In genomic region chr5:123085638-123086286, GRCh38 we compare ENCODE assay signal across 19 cellular contexts. TPM values are rescaled to one million over a fixed set of nuclear protein-coding genes. Genes with fewer than 3 reads are reported as not detected.
DNase-seq lines count a peak whose midpoint lies in the region; ATAC-seq and TF ChIP-seq lines count a peak whose summit lies in the region.
"Had no signal": no experiment of that assay in that cellular context is flagged by ENCODE, and none has a peak within 500 bp of the region (broad histone marks: within the 10 kb centered on the region; RNA-seq: fewer than 3 reads in every experiment).

No MANE protein-coding gene starts in this region.

- peak; percentile 57 for DNase-seq in GM23338 (ENCODE audit: low spot score)
- peak; percentile 58 for DNase-seq in HuH-7.5 (ENCODE audit: low spot score)
- no peak for DNase-seq in neural progenitor cell (ENCODE audit: low spot score)
- no peak for DNase-seq in HK-2 (ENCODE audit: unreplicated experiment)
- DNase-seq in transverse colon = no peak
- no peak for DNase-seq in NCI-H1436 treated with DMSO at 0.1 percent for 48 hours (lab: John Stamatoyannopoulos, UW)
- no peak for DNase-seq in NCI-H2171 (lab: John Stamatoyannopoulos, UW)
- DNase-seq: CD8-positive, alpha-beta T cell; IMR-90; Karpas-422; NCI-H187 treated with DMSO at 0.1 percent for 48 hours; NCI-H446 treated with DMSO at 0.1 percent for 48 hours; NK-92 treated with Interleukin-12 subunit alpha and Interleukin-12 subunit beta, amount 100 ng/mL, for 24 hours; SHP77 treated with DMSO at 0.1 percent for 48 hours had no signal

- H3K4me3 ChIP-seq in GM23338 (peak overlapping the region; percentile 82), iPS-18c (ENCODE audit: insufficient read depth, low read depth, low read length) (peak overlapping the region; percentile 55), neural progenitor cell (peak overlapping the region; percentile 11), transverse colon (no peak overlapping the region)
- H3K4me3 ChIP-seq: BLaER1 had no signal

- H3K27me3 Mint-ChIP-seq in GM23338 (ENCODE audit: insufficient read depth, low read depth, poor library complexity) (peaks cover 78% of the 10 kb centered on the region), neural progenitor cell (ENCODE audit: insufficient read depth, low read depth) (peaks cover 56% of the 10 kb centered on the region)

- 36 to 41% methylated on average over 8 to 12 of the region's 12 CpGs for WGBS in transverse colon (ENCODE audit: low coverage in 1 of 2), 2 donors

- H3K36me3 ChIP-seq in GM23338 (ENCODE audit: insufficient read depth) = no peaks in the 10 kb centered on the region
- H3K36me3 ChIP-seq in neural progenitor cell = no peaks in the 10 kb centered on the region
- H3K36me3 ChIP-seq in transverse colon = no peaks in the 10 kb centered on the region
- H3K36me3 ChIP-seq: BLaER1 had no signal

- no peaks in the 10 kb centered on the region for H3K9me2 ChIP-seq in GM23338 (ENCODE audit: insufficient read depth)

- H3K9me3 Mint-ChIP-seq in GM23338 (peaks cover 3% of the 10 kb centered on the region; the same call in 2 of the 3 replicates), neural progenitor cell (no peaks in the 10 kb centered on the region)
- H3K9me3 Mint-ChIP-seq: CD8-positive, alpha-beta T cell had no signal

- no peak for TF ChIP-seq POLR2A in transverse colon (IDR thresholded peaks at IDR 0.05)

- H3K79me2 ChIP-seq in GM23338 (replicated peaks; ENCODE audit: insufficient read depth) (no peaks in the 10 kb centered on the region), neural progenitor cell (ENCODE audit: low read depth) (no peaks in the 10 kb centered on the region)

- H3F3A ChIP-seq in GM23338 (replicated peaks; ENCODE audit: low read depth) (no peaks in the 10 kb centered on the region), neural progenitor cell (ENCODE audit: low read depth) (no peaks in the 10 kb centered on the region)

- no peak overlapping the region for H3K9ac ChIP-seq in neural progenitor cell
- H3K9ac ChIP-seq: BLaER1 had no signal

- H3K36me3 Mint-ChIP-seq in GM23338 (ENCODE audit: low read depth) = no peaks in the 10 kb centered on the region; the same call in 2 of the 3 replicates
- H3K36me3 Mint-ChIP-seq in neural progenitor cell = no peaks in the 10 kb centered on the region
- H3K36me3 Mint-ChIP-seq: CD8-positive, alpha-beta T cell had no signal

- H3K4me1 ChIP-seq in GM23338 (ENCODE audit: insufficient read depth) (peaks cover 30% of the 10 kb centered on the region), neural progenitor cell (peaks cover 27% of the 10 kb centered on the region), transverse colon (peaks cover 0 to 29% (median 24%) of the 10 kb centered on the region in 4 donors)

- H4K20me1 ChIP-seq in GM23338 (replicated peaks; ENCODE audit: insufficient read depth) (peaks cover 9% of the 10 kb centered on the region; the same call in 1 of the 2 replicates), neural progenitor cell (ENCODE audit: low read depth) (peaks cover 53% of the 10 kb centered on the region)

- peak overlapping the region; percentile 98 for H3K4me2 ChIP-seq in GM23338
- H3K4me2 ChIP-seq in neural progenitor cell = peak overlapping the region; percentile 92
- H3K4me2 ChIP-seq: BLaER1 had no signal

- H3K4me1 Mint-ChIP-seq in GM23338 (peaks cover 37% of the 10 kb centered on the region), neural progenitor cell (peaks cover 41% of the 10 kb centered on the region)

- in situ Hi-C loops in transverse colon (cut with MboI; ENCODE audit: low pct_ligation_motif_present in 1 of 4, low pct_unique_long_range_greater_than_20kb in 1 of 4, low sequenced_read_pairs in 3 of 4) = no loop called here

- intact Hi-C loops in transverse colon (cut with DNase I; ENCODE audit: low total_unique reads) = no loop called here

- peak overlapping the region; percentile 78 for H3K4me3 Mint-ChIP-seq in GM23338
- peak overlapping the region; percentile 6 for H3K4me3 Mint-ChIP-seq in neural progenitor cell
- H3K4me3 Mint-ChIP-seq: CD8-positive, alpha-beta T cell had no signal

- peaks cover 97% of the 10 kb centered on the region for H3K27me3 ChIP-seq in GM23338 (ENCODE audit: insufficient read depth)
- peaks cover 100% of the 10 kb centered on the region for H3K27me3 ChIP-seq in neural progenitor cell
- H3K27me3 ChIP-seq in transverse colon = peaks cover 97% of the 10 kb centered on the region

- ATAC-seq in GM23338 = no peak
- ATAC-seq: CD8-positive, alpha-beta T cell; HCT116 had no signal

- no peaks in the 10 kb centered on the region for H3K9me3 ChIP-seq in iPS-18c (ENCODE audit: control insufficient read depth, insufficient read depth, low read length)
- no peaks in the 10 kb centered on the region for H3K9me3 ChIP-seq in neural progenitor cell (ENCODE audit: low read depth)
- no peaks in the 10 kb centered on the region for H3K9me3 ChIP-seq in transverse colon

- TF ChIP-seq CTCF in GM23338 (conservative IDR thresholded peaks at IDR 0.05; ENCODE audit: low read depth in 2 of 2) (no peak), neural progenitor cell (IDR thresholded peaks at IDR 0.05) (no peak), transverse colon (IDR thresholded peaks at IDR 0.05) (no peak)

- TF ChIP-seq EP300 in transverse colon (IDR thresholded peaks at IDR 0.05; ENCODE audit: low read depth) = no peak

- H3K27ac ChIP-seq in GM23338 (ENCODE audit: low read depth) = no peak overlapping the region
- no peak overlapping the region for H3K27ac ChIP-seq in neural progenitor cell
- H3K27ac ChIP-seq in transverse colon = no peak overlapping the region
- H3K27ac ChIP-seq: BLaER1 had no signal

- H2AFZ ChIP-seq in GM23338 (0 out of 2 replicates have a peak overlapping the region, but pooled peaks have one; percentile 94), neural progenitor cell (replicated peaks) (no peak overlapping the region)

- H3K27ac Mint-ChIP-seq in GM23338 (no peak overlapping the region), neural progenitor cell (no peak overlapping the region)
- H3K27ac Mint-ChIP-seq: CD8-positive, alpha-beta T cell had no signal

TF ChIP-seq in GM23338, 12 proteins besides CTCF, POLR2A, EP300 and RAD21:
- peak; percentile 93 for TF ChIP-seq EZH2 (IDR thresholded peaks at IDR 0.05; ENCODE audit: low read depth, unreplicated experiment)
- no peak for TF ChIP-seq ZNF331 (CRISPR knock-in tag; IDR thresholded peaks at IDR 0.05; ENCODE audit: low read depth)
- TF ChIP-seq ETS1 (IDR thresholded peaks at IDR 0.05) = no peak
- no peak for TF ChIP-seq CREB1 (CRISPR knock-in tag; IDR thresholded peaks at IDR 0.05; ENCODE audit: low read depth)
- TF ChIP-seq NANOG (IDR thresholded peaks at IDR 0.05; ENCODE audit: borderline replicate concordance) = no peak
- no peak for TF ChIP-seq STAT1 (IDR thresholded peaks at IDR 0.05; ENCODE audit: unreplicated experiment)
- no peak for TF ChIP-seq EZH2phosphoT487 (IDR thresholded peaks at IDR 0.05; ENCODE audit: unreplicated experiment)

RNA-seq across cellular contexts. Expression of gene PRDM6, which starts 3.3 kb away (rescaled TPM):
- total RNA-seq in GM23338 (2014; rRNA removed; shearing (Covaris generic)) = 0.12 and 0.14 TPM in 2 replicates
- polyA plus RNA-seq in GM23338 (2016; fragmentation: Nextera tagmentation; extraction: Ambion mirVana) = 0.05 TPM in 2 replicates
- total RNA-seq in neural progenitor cell (ENCODE audit: low replicate concordance) (not detected in 2 replicates), transverse colon (1 to 10 TPM; 1.2 to 4.0 (median 2.0) TPM)
- total RNA-seq: CD8-positive, alpha-beta T cell; RPMI7951 had no signal

RNA-seq across cellular contexts. Expression of gene PPIC, which starts 49.2 kb away (rescaled TPM):
- 13.9 and 21.3 TPM in 2 replicates for total RNA-seq in GM23338 (2014; rRNA removed; shearing (Covaris generic))
- polyA plus RNA-seq in GM23338 (2016; fragmentation: Nextera tagmentation; extraction: Ambion mirVana) = 19.9 and 21.0 TPM in 2 replicates
- 0.53 TPM in 1 of 2 replicates, not detected in the other for total RNA-seq in neural progenitor cell (ENCODE audit: low replicate concordance)
- 10 to 100 TPM; 10.1 to 58.0 (median 38.8) TPM for total RNA-seq in transverse colon
- total RNA-seq: CD8-positive, alpha-beta T cell; OCI-LY7 had no signal

Comparison
In these comparisons a context has a peak if more than half of its experiments do, and no peak if none do; other contexts are left out.
1. DNase-seq: peak in GM23338 (single experiment) and HuH-7.5 (single experiment); none in neural progenitor cell (single experiment), HK-2 (single experiment), transverse colon (single experiment), NCI-H1436 treated with DMSO at 0.1 percent for 48 hours (single experiment) and NCI-H2171 (single experiment).
2. H3K4me3 ChIP-seq: peak in GM23338 (single experiment), iPS-18c (single experiment) and neural progenitor cell (single experiment); none in transverse colon (0 of 4).